16 cellular contexts compared by ENCODE assay signal in genomic region chr4:7760228-7760627, GRCh38.
DNase-seq lines count a peak whose midpoint lies in the region; ATAC-seq and TF ChIP-seq lines count a peak whose summit lies in the region.
"Had no signal": no experiment of that assay in that cellular context is flagged by ENCODE, and none has a peak within 500 bp of the region (broad histone marks: within the 10 kb centered on the region; RNA-seq: fewer than 3 reads in every experiment).

No MANE protein-coding gene starts in this region.

- H3K4me3 Mint-ChIP-seq in central memory CD8-positive, alpha-beta T cell = peak overlapping the region; percentile 85
- no peak overlapping the region for H3K4me3 Mint-ChIP-seq in neural crest cell
- H3K4me3 Mint-ChIP-seq: naive B cell had no signal

- ATAC-seq in Right ventricle myocardium superior (ENCODE audit: poor library complexity) = no peak
- ATAC-seq in Panc1 = peak; percentile 7; the same call in 1 of the 2 replicates
- ATAC-seq in central memory CD8-positive, alpha-beta T cell (replicated peaks; ENCODE audit: extremely low read depth, poor library complexity, severe bottlenecking) = no peak

- H3K36me3 ChIP-seq in left ventricle myocardium inferior = no peaks in the 10 kb centered on the region
- H3K36me3 ChIP-seq in Panc1 (ENCODE audit: control insufficient read depth, insufficient read depth, low read length) = peaks cover 3% of the 10 kb centered on the region; the same call in 1 of the 2 replicates
- H3K36me3 ChIP-seq: breast epithelium, prostate gland had no signal

- H3K36me3 Mint-ChIP-seq in central memory CD8-positive, alpha-beta T cell (ENCODE audit: insufficient read depth) = peaks cover 7% of the 10 kb centered on the region
- peaks cover 4% of the 10 kb centered on the region for H3K36me3 Mint-ChIP-seq in neural crest cell (ENCODE audit: low read depth)
- H3K36me3 Mint-ChIP-seq: IgD-negative memory B cell, naive B cell had no signal

- no peak for TF ChIP-seq CTCF in left ventricle myocardium inferior (IDR thresholded peaks at IDR 0.05; ENCODE audit: borderline replicate concordance)
- no peak for TF ChIP-seq CTCF in Panc1 (IDR thresholded peaks at IDR 0.05)
- no peak for TF ChIP-seq CTCF in neural crest cell (conservative IDR thresholded peaks at IDR 0.05)

- peaks cover 18% of the 10 kb centered on the region for H3K4me1 Mint-ChIP-seq in central memory CD8-positive, alpha-beta T cell
- H3K4me1 Mint-ChIP-seq in neural crest cell = peaks cover 20% of the 10 kb centered on the region
- H3K4me1 Mint-ChIP-seq: naive B cell had no signal

- POLR2A ChIA-PET in Panc1 (lab: Charles Lee) = no interaction called here

- H3K27me3 Mint-ChIP-seq in central memory CD8-positive, alpha-beta T cell = no peaks in the 10 kb centered on the region
- no peaks in the 10 kb centered on the region for H3K27me3 Mint-ChIP-seq in neural crest cell (ENCODE audit: low read depth)

- in situ Hi-C loops in Panc1 (cut with HindIII; ENCODE audit: low pct_unique_long_range_greater_than_20kb, low sequenced_read_pairs) (no loop called here), ACHN (cut with HindIII; ENCODE audit: low pct_ligation_motif_present, low pct_unique_long_range_greater_than_20kb, low sequenced_read_pairs) (no loop called here)

- no peak overlapping the region for H3K27ac ChIP-seq in left ventricle myocardium inferior (replicated peaks)
- peak overlapping the region; percentile 94 for H3K27ac ChIP-seq in Panc1 (ENCODE audit: low read length)
- H3K27ac ChIP-seq: breast epithelium, prostate gland had no signal

- CTCF ChIA-PET in Panc1 (lab: Charles Lee) = no interaction called here

- H3K4me3 ChIP-seq in left ventricle myocardium inferior = no peak overlapping the region
- H3K4me3 ChIP-seq in Panc1 (ENCODE audit: low read depth in 2 of 2, low read length in 2 of 2) = peak overlapping the region in 1 of 2 experiments; percentile 44; a peak in 2 of 4 replicates
- H3K4me3 ChIP-seq: breast epithelium, prostate gland had no signal

- BruUV-seq in Panc1 (replicated peaks; lab: Mats Ljungman, UMichigan) = no TSS peak

- DNase-seq in Right ventricle myocardium superior (peak; percentile 37), left ventricle myocardium inferior (no peak), Panc1 (ENCODE audit: low read depth, low spot score) (no peak), neural crest cell (ENCODE audit: low read depth, low spot score) (no peak), T-helper 9 cell (no peak), ACHN (no peak)
- no peak for DNase-seq in central memory CD8-positive, alpha-beta T cell (ENCODE audit: low spot score in 2 of 2)
- DNase-seq in stimulated activated naive CD4-positive, alpha-beta T cell treated with Interleukin-2 at 50 U/mL for 16 hours (lab: John Stamatoyannopoulos, UW) = no peak
- DNase-seq: Calu3; naive B cell; NCI-H1694 treated with DMSO at 0.1 percent for 48 hours; small intestine; stimulated activated CD4-positive, alpha-beta T cell treated with anti-CD3 and anti-CD28 coated beads, Interleukin-4, amount 100 ng/mL, for 4 hours had no signal

- no peaks in the 10 kb centered on the region for H3K27me3 ChIP-seq in left ventricle myocardium inferior (ENCODE audit: low read depth)
- no peaks in the 10 kb centered on the region for H3K27me3 ChIP-seq in Panc1 (ENCODE audit: control insufficient read depth, insufficient read depth, low read length)
- H3K27me3 ChIP-seq: breast epithelium had no signal

- peak overlapping the region; percentile 94 for H3K27ac Mint-ChIP-seq in central memory CD8-positive, alpha-beta T cell (ENCODE audit: low read depth)
- peak overlapping the region; percentile 27 for H3K27ac Mint-ChIP-seq in neural crest cell (ENCODE audit: unreplicated experiment)
- H3K27ac Mint-ChIP-seq: naive B cell had no signal

- no peaks in the 10 kb centered on the region for H3K9me3 Mint-ChIP-seq in central memory CD8-positive, alpha-beta T cell
- H3K9me3 Mint-ChIP-seq in neural crest cell = no peaks in the 10 kb centered on the region
- H3K9me3 Mint-ChIP-seq: IgD-negative memory B cell, naive B cell had no signal

- intact Hi-C loops in Right ventricle myocardium superior (cut with DNase I) (no loop called here), left ventricle myocardium inferior (cut with micrococcal nuclease) (loop anchor here (5.0 kb wide), 1 partner anchor 42 kb away; no protein-coding TSS in a partner anchor), Panc1 (cut with micrococcal nuclease; ENCODE audit: unreplicated experiment) (no loop called here)

- H3K4me1 ChIP-seq in left ventricle myocardium inferior (peaks cover 37% of the 10 kb centered on the region), Panc1 (ENCODE audit: control insufficient read depth, insufficient read depth, low read length) (peaks cover 66% of the 10 kb centered on the region)
- H3K4me1 ChIP-seq: breast epithelium had no signal

- H3K9me3 ChIP-seq in left ventricle myocardium inferior (replicated peaks) (no peaks in the 10 kb centered on the region), Panc1 (ENCODE audit: control insufficient read depth, insufficient read depth, low read depth, low read length) (no peaks in the 10 kb centered on the region)
- H3K9me3 ChIP-seq: breast epithelium, prostate gland had no signal
